8 cellular contexts compared by ENCODE assay signal in genomic region chr15:41774873-41775417, GRCh38. TPM values are rescaled to one million over a fixed set of nuclear protein-coding genes. Genes with fewer than 3 reads are reported as not detected.
A peak's percentile ranks its signal among the peaks of the same experiment; 100 is the strongest.
DNase-seq lines count a peak whose midpoint lies in the region; ATAC-seq, FAIRE-seq and TF ChIP-seq lines count a peak whose summit lies in the region.

No MANE protein-coding gene starts in this region.

- H3K27ac ChIP-seq in angular gyrus (ENCODE audit: low read depth, low read length), result peak overlapping the region; percentile 92
- peak overlapping the region; percentile 85 for H3K27ac ChIP-seq in layer of hippocampus (ENCODE audit: low read depth, low read length)

- no peaks in the 10 kb centered on the region for H3K9me3 ChIP-seq in BE2C

- no peaks in the 10 kb centered on the region for H3K27me3 ChIP-seq in BE2C
- no peaks in the 10 kb centered on the region for H3K27me3 ChIP-seq in layer of hippocampus (ENCODE audit: control insufficient read depth, insufficient read depth, low read length)

- DNase-seq in BE2C (no peak), superior temporal gyrus (ENCODE audit: extremely low spot score) (peak; percentile 29), GM12892 (ENCODE audit: insufficient read length) (no peak), NCI-H510A treated with DMSO at 0.1 percent for 48 hours (lab: John Stamatoyannopoulos, UW) (no peak)

- FAIRE-seq in GM12892 (lab: Jason Lieb, UNC), result no peak

- ATAC-seq in HG03432 (IDR thresholded peaks at IDR 0.05; ENCODE audit: unreplicated experiment) (peak; percentile 9), GM18520 (IDR thresholded peaks at IDR 0.05; ENCODE audit: unreplicated experiment) (no peak)

- no peak for TF ChIP-seq CTCF in BE2C (IDR thresholded peaks at IDR 0.05; ENCODE audit: low read depth, low read length)

- H3K4me1 ChIP-seq in BE2C, result peaks cover 12% of the 10 kb centered on the region

- H3K36me3 ChIP-seq in BE2C, result no peaks in the 10 kb centered on the region

- peak overlapping the region; percentile 84 for H3K4me3 ChIP-seq in BE2C (ENCODE audit: low read depth, low read length)

- TF ChIP-seq POLR2A in GM12892 (IDR thresholded peaks at IDR 0.05; ENCODE audit: low read depth, low read length), result no peak

RNA-seq across cellular contexts. Expression of gene MAPKBP1, which starts 0.7 kb away (rescaled TPM):
- 9.4 TPM for polyA plus RNA-seq in BE2C (2012; ENCODE audit: insufficient read depth, insufficient read length, low read depth)
- polyA plus RNA-seq in GM12892 (2012; ENCODE audit: missing spikeins), result 9.1 TPM

RNA-seq across cellular contexts. Expression of gene JMJD7, which starts 52.9 kb away (rescaled TPM):
- polyA plus RNA-seq in BE2C (2012; ENCODE audit: insufficient read depth, insufficient read length, low read depth), result 9.2 TPM
- polyA plus RNA-seq in GM12892 (2012; ENCODE audit: missing spikeins), result 6.0 TPM
